ENCODE assay signal across 20 cellular contexts in genomic region chr12:42584539-42585174, GRCh38. TPM values are rescaled to one million over a fixed set of nuclear protein-coding genes. Genes with fewer than 3 reads are reported as not detected.
DNase-seq lines count a peak whose midpoint lies in the region; ATAC-seq and TF ChIP-seq lines count a peak whose summit lies in the region.
"Had no signal": no experiment of that assay in that cellular context is flagged by ENCODE, and none has a peak within 500 bp of the region (broad histone marks: within the 10 kb centered on the region; RNA-seq: fewer than 3 reads in every experiment).

No MANE protein-coding gene starts in this region.

- H3K4me3 Mint-ChIP-seq in stimulated activated effector memory CD8-positive, alpha-beta T cell treated with anti-CD3 and anti-CD28 coated beads, Interleukin-12 subunit alpha, Interleukin-12 subunit beta, amount 100 ng/mL, for 72 hours: no peak overlapping the region

- H3K27ac Mint-ChIP-seq in stimulated activated effector memory CD8-positive, alpha-beta T cell treated with anti-CD3 and anti-CD28 coated beads, Interleukin-12 subunit alpha, Interleukin-12 subunit beta, amount 100 ng/mL, for 72 hours: no peak overlapping the region

- H3K4me1 ChIP-seq in hepatocyte (ENCODE audit: insufficient read depth): peaks cover 25% of the 10 kb centered on the region
- H3K4me1 ChIP-seq in body of pancreas: peaks cover 12% of the 10 kb centered on the region

- WGBS in hepatocyte (ENCODE audit: low lambda C conversion rate, missing lambda C conversion rate): 47% methylated on average over 6 of the region's 6 CpGs
- 26 to 32% methylated on average over 6 of the region's 6 CpGs for WGBS in body of pancreas, 2 donors

- H3K4me3 ChIP-seq in MG63 (no peak overlapping the region), astrocyte of the cerebellum (ENCODE audit: low read depth, low read length) (peak overlapping the region; percentile 22), hepatocyte (no peak overlapping the region), skeletal muscle cell (ENCODE audit: low read depth, low read length) (peak overlapping the region; percentile 2), body of pancreas (no peak overlapping the region)
- H3K4me3 ChIP-seq: SJCRH30 had no signal

- H3K79me2 ChIP-seq in hepatocyte: peaks cover 88% of the 10 kb centered on the region

- intact Hi-C loops in body of pancreas (cut with DNase I): no loop called here

- no peaks in the 10 kb centered on the region for H4K20me1 ChIP-seq in hepatocyte (ENCODE audit: insufficient read depth, poor library complexity, severe bottlenecking)

- H3K4me1 Mint-ChIP-seq in stimulated activated effector memory CD8-positive, alpha-beta T cell treated with anti-CD3 and anti-CD28 coated beads, Interleukin-12 subunit alpha, Interleukin-12 subunit beta, amount 100 ng/mL, for 72 hours: peaks cover 6% of the 10 kb centered on the region

- peak overlapping the region; percentile 83 for H3K4me2 ChIP-seq in hepatocyte

- TF ChIP-seq POLR2A in body of pancreas (IDR thresholded peaks at IDR 0.05): no peak

- no peaks in the 10 kb centered on the region for H3K36me3 ChIP-seq in MG63
- no peaks in the 10 kb centered on the region for H3K36me3 ChIP-seq in hepatocyte (replicated peaks; ENCODE audit: insufficient read depth, low read depth)
- H3K36me3 ChIP-seq in body of pancreas (replicated peaks in 1 of 2; ENCODE audit: insufficient read depth in 1 of 2, low read depth in 2 of 2): no peaks in the 10 kb centered on the region
- H3K36me3 ChIP-seq: SJCRH30 had no signal

- no peak overlapping the region for H2AFZ ChIP-seq in hepatocyte

- H3K27ac ChIP-seq in hepatocyte (peak overlapping the region; percentile 86), body of pancreas (no peak overlapping the region)
- H3K27ac ChIP-seq: epithelial cell of prostate, SJCRH30 had no signal

- no peaks in the 10 kb centered on the region for H3K9me3 ChIP-seq in MG63
- no peaks in the 10 kb centered on the region for H3K9me3 ChIP-seq in hepatocyte (ENCODE audit: low read depth)
- no peaks in the 10 kb centered on the region for H3K9me3 ChIP-seq in body of pancreas
- H3K9me3 ChIP-seq: SJCRH30 had no signal

- no peaks in the 10 kb centered on the region for H3K9me2 ChIP-seq in hepatocyte (replicated peaks; ENCODE audit: insufficient read depth)

- ATAC-seq in GM21737 (IDR thresholded peaks at IDR 0.05; ENCODE audit: unreplicated experiment): no peak
- ATAC-seq in HG03139 (IDR thresholded peaks at IDR 0.05; ENCODE audit: unreplicated experiment): no peak
- ATAC-seq in stimulated activated effector memory CD8-positive, alpha-beta T cell treated with anti-CD3 and anti-CD28 coated beads, Interleukin-12 subunit alpha, Interleukin-12 subunit beta, amount 100 ng/mL, for 72 hours: no peak
- no peak for ATAC-seq in body of pancreas
- ATAC-seq: activated CD4-positive, CD25-positive, alpha-beta regulatory T cell treated with anti-CD3 and anti-CD28 coated beads, Interleukin-2, amount 50 U/mL, for 24 hours; HepG2 had no signal

- no peaks in the 10 kb centered on the region for H3K9me3 Mint-ChIP-seq in stimulated activated effector memory CD8-positive, alpha-beta T cell treated with anti-CD3 and anti-CD28 coated beads, Interleukin-12 subunit alpha, Interleukin-12 subunit beta, amount 100 ng/mL, for 72 hours

- H3K27me3 ChIP-seq in MG63 (no peaks in the 10 kb centered on the region), hepatocyte (no peaks in the 10 kb centered on the region), body of pancreas (no peaks in the 10 kb centered on the region)

- H3K36me3 Mint-ChIP-seq in stimulated activated effector memory CD8-positive, alpha-beta T cell treated with anti-CD3 and anti-CD28 coated beads, Interleukin-12 subunit alpha, Interleukin-12 subunit beta, amount 100 ng/mL, for 72 hours: no peaks in the 10 kb centered on the region

- in situ Hi-C loops in astrocyte of the cerebellum (cut with HindIII; ENCODE audit: low sequenced_read_pairs): no loop called here

- DNase-seq in MG63 (peak; percentile 20), astrocyte of the cerebellum (ENCODE audit: low read depth) (peak; percentile 58), hepatocyte (ENCODE audit: low spot score) (no peak), skeletal muscle cell (ENCODE audit: low read depth) (no peak), body of pancreas (no peak)
- no peak for DNase-seq in stimulated activated effector memory CD8-positive, alpha-beta T cell treated with anti-CD3 and anti-CD28 coated beads, Interleukin-12 subunit alpha, Interleukin-12 subunit beta, amount 100 ng/mL, for 72 hours (ENCODE audit: low spot score in 2 of 2)
- DNase-seq: activated effector memory CD4-positive, alpha-beta T cell treated with Interleukin-2 at 50 U/mL for 16 hours; amygdala; cortex of kidney; head of caudate nucleus; MM.1S; NCI-H187 treated with DMSO at 0.1 percent for 48 hours; stimulated activated CD4-positive, alpha-beta T cell treated with anti-CD3 and anti-CD28 coated beads, Interleukin-4, amount 100 ng/mL, for 4 hours; stimulated activated CD8-positive, alpha-beta memory T cell treated with anti-CD3 and anti-CD28 coated beads, Interleukin-4, amount 100 ng/mL, for 48 hours had no signal

- TF ChIP-seq CTCF in astrocyte of the cerebellum (IDR thresholded peaks at IDR 0.05; ENCODE audit: low read depth, low read length, missing control alignments) (no peak), hepatocyte (IDR thresholded peaks at IDR 0.05; ENCODE audit: poor library complexity) (no peak), body of pancreas (IDR thresholded peaks at IDR 0.05) (no peak)

RNA-seq across cellular contexts. Expression of gene PRICKLE1, which starts 4.9 kb away (rescaled TPM):
- 4.7 and 8.6 TPM in 2 replicates for total RNA-seq in MG63 (2014; rRNA removed; shearing (Covaris generic); ENCODE audit: low replicate concordance)
- total RNA-seq in hepatocyte (23.6 and 25.9 TPM in 2 replicates), body of pancreas (1 to 10 TPM; 3.6 to 4.7 TPM)
- polyA plus RNA-seq in hepatocyte: 16.5 and 24.8 TPM in 2 replicates
- total RNA-seq: HepG2 had no signal
- polyA plus RNA-seq: HepG2 had no signal

Comparison
In these comparisons a context has a peak if more than half of its experiments do, and no peak if none do; other contexts are left out.
1. DNase-seq: peak in MG63 (single experiment) and astrocyte of the cerebellum (single experiment); none in hepatocyte (single experiment), skeletal muscle cell (single experiment), stimulated activated effector memory CD8-positive, alpha-beta T cell treated with anti-CD3 and anti-CD28 coated beads, Interleukin-12 subunit alpha, Interleukin-12 subunit beta, amount 100 ng/mL, for 72 hours (0 of 2) and body of pancreas (0 of 4).
2. H3K4me3 ChIP-seq: peak in astrocyte of the cerebellum (single experiment) and skeletal muscle cell (single experiment); none in MG63 (single experiment), hepatocyte (single experiment) and body of pancreas (0 of 2).